Comparison of ENCODE assay signal across 26 cellular contexts in genomic region chr1:51443555-51443954, GRCh38.
"Had no signal": no experiment of that assay in that cellular context is flagged by ENCODE, and none has a peak within 500 bp of the region (broad histone marks: within the 10 kb centered on the region; RNA-seq: fewer than 3 reads in every experiment).

No MANE protein-coding gene starts in this region.

- FAIRE-seq: endothelial cell of umbilical vein, kidney had no signal

- H3K79me2 ChIP-seq: hepatocyte, parathyroid adenoma had no signal

- H3K27me3 ChIP-seq: colonic mucosa, esophagus muscularis mucosa, foreskin keratinocyte, gastroesophageal sphincter, heart left ventricle, hepatocyte, neural progenitor cell, sigmoid colon, testis, tibial artery had no signal

- H3K4me1 ChIP-seq: colonic mucosa, foreskin keratinocyte, testis had no signal

- H3K4me3 ChIP-seq: colonic mucosa, esophagus muscularis mucosa, gastroesophageal sphincter, heart left ventricle, hepatocyte, lung, neural progenitor cell, sigmoid colon, testis, tibial artery had no signal

- ATAC-seq: foreskin keratinocyte; gastroesophageal sphincter; heart left ventricle; left lobe of liver; stimulated activated memory B cell treated with anti-CD40 and anti-IgM and Interleukin-4, amounts not matched to agents 10 μg/mL and 1 μg/mL and 100 μg/mL, for 72 hours had no signal

- H3K9ac ChIP-seq: neural progenitor cell, parathyroid adenoma had no signal

- H3K4me3 Mint-ChIP-seq: dendritic cell treated with granulocyte-macrophage colony-stimulating factor and Interleukin-4, amounts not matched to agents 40 ng/mL and 50 ng/mL, for 4 days; memory B cell; nephron; neural progenitor cell; stimulated activated memory B cell treated with anti-CD40 and anti-IgM and Interleukin-4, amounts not matched to agents 10 μg/mL and 1 μg/mL and 100 μg/mL, for 72 hours; type B pancreatic cell had no signal

- H3K9me3 Mint-ChIP-seq: dendritic cell treated with granulocyte-macrophage colony-stimulating factor and Interleukin-4, amounts not matched to agents 40 ng/mL and 50 ng/mL, for 4 days; memory B cell; nephron; neural progenitor cell; stimulated activated memory B cell treated with anti-CD40 and anti-IgM and Interleukin-4, amounts not matched to agents 10 μg/mL and 1 μg/mL and 100 μg/mL, for 72 hours; type B pancreatic cell had no signal

- H3K27me3 Mint-ChIP-seq: dendritic cell treated with granulocyte-macrophage colony-stimulating factor and Interleukin-4, amounts not matched to agents 40 ng/mL and 50 ng/mL, for 4 days; memory B cell; progenitor cell of endocrine pancreas; stimulated activated memory B cell treated with anti-CD40 and anti-IgM and Interleukin-4, amounts not matched to agents 10 μg/mL and 1 μg/mL and 100 μg/mL, for 72 hours; type B pancreatic cell had no signal

- H2AFZ ChIP-seq: hepatocyte, neural progenitor cell, parathyroid adenoma had no signal

- H3K4me2 ChIP-seq: hepatocyte, neural progenitor cell had no signal

- H3K9me3 ChIP-seq: colonic mucosa, esophagus muscularis mucosa, gastroesophageal sphincter, heart left ventricle, sigmoid colon, testis, tibial artery had no signal

- H3K27ac Mint-ChIP-seq: dendritic cell treated with granulocyte-macrophage colony-stimulating factor and Interleukin-4, amounts not matched to agents 40 ng/mL and 50 ng/mL, for 4 days; memory B cell; nephron; neural progenitor cell; progenitor cell of endocrine pancreas; type B pancreatic cell had no signal

- DNase-seq: colonic mucosa; effector CD8-positive, alpha-beta T cell; foreskin keratinocyte; heart left ventricle; kidney; sigmoid colon; stimulated activated CD4-positive, alpha-beta T cell treated with anti-CD3 and anti-CD28 coated beads, Interleukin-2, amount 100 ng/mL, for 24 hours; stimulated activated CD4-positive, alpha-beta T cell treated with anti-CD3 and anti-CD28 coated beads, Interleukin-4, amount 100 ng/mL, for 24 hours; stimulated activated naive CD8-positive, alpha-beta T cell treated with anti-CD3 and anti-CD28 coated beads, Interleukin-15, Interleukin-2, amounts not matched to agents 100 U/mL and 50 U/mL, for 24 hours; substantia nigra; testis; tibial artery had no signal

- H3K27ac ChIP-seq: colonic mucosa, esophagus muscularis mucosa, foreskin keratinocyte, gastroesophageal sphincter, hepatocyte, neural progenitor cell, parathyroid adenoma, sigmoid colon, testis, tibial artery had no signal

- H3K4me1 Mint-ChIP-seq: nephron, neural progenitor cell had no signal

- H3K36me3 ChIP-seq: neural progenitor cell had no signal
